Comparison of ENCODE assay signal across 6 cellular contexts in genomic region chr16:31141489-31142108, GRCh38. TPM values are rescaled to one million over a fixed set of nuclear protein-coding genes. Genes with fewer than 3 reads are reported as not detected.
DNase-seq lines count a peak whose midpoint lies in the region; ATAC-seq and TF ChIP-seq lines count a peak whose summit lies in the region.

No MANE protein-coding gene starts in this region.

- intact Hi-C loops in HCT116 (cut with micrococcal nuclease) = loop anchor here (1.0 kb wide), 2 partner anchors 24 to 47 kb away; partner anchors contain the start of genes KAT8 and VKORC1

- peak overlapping the region; percentile 59 to 80 for H3K18ac ChIP-seq in mesenchymal stem cell (ENCODE audit: low read depth in 1 of 2, low read length in 2 of 2)

- H3K79me1 ChIP-seq in mesenchymal stem cell (replicated peaks; ENCODE audit: low read length, poor library complexity, severe bottlenecking) = no peaks in the 10 kb centered on the region

- peak overlapping the region; percentile 87 for H4K8ac ChIP-seq in mesenchymal stem cell (ENCODE audit: low read length)

- BruUV-seq in HCT116 (replicated peaks; lab: Mats Ljungman, UMichigan) = no TSS peak

- H3K4me3 Mint-ChIP-seq in activated naive CD4-positive, alpha-beta T cell treated with anti-CD3 and anti-CD28 coated beads, Interleukin-2, amount 10 ng/mL, durations not matched to agents 7 days and 5 days = peak overlapping the region; percentile 63

- H3K9ac ChIP-seq in HCT116 (ENCODE audit: low read length) = peak overlapping the region; percentile 69
- peak overlapping the region; percentile 83 for H3K9ac ChIP-seq in mesenchymal stem cell (ENCODE audit: low read length)

- H4K20me1 ChIP-seq in HCT116 (ENCODE audit: insufficient read depth) = no peaks in the 10 kb centered on the region

- RAD21 ChIA-PET in HCT116 (lab: Charles Lee; ENCODE audit: low non-redundant PET in 1 of 2, low total read pairs in 2 of 2, uncharacterized antibody in 2 of 2, unreplicated experiment in 2 of 2) = interaction anchor here (0.6 to 1.8 kb wide), 10 partner anchors 24 to 241 kb away, joined by 3 to 10 read pairs (median 4); partner anchors contain the start of genes HSD3B7 (in 2 of the 2), KAT8 (in 2 of the 2), ZNF646 (in 1 of the 2) and ZNF668 (in 1 of the 2)

- H3K4me1 ChIP-seq in HCT116 (ENCODE audit: control insufficient read depth in 1 of 2, insufficient read depth in 2 of 2, low read length in 2 of 2) (peaks cover 36 to 53% of the 10 kb centered on the region in 2 experiments), mesenchymal stem cell (ENCODE audit: control insufficient read depth, insufficient read depth, low read depth, low read length) (peaks cover 29% of the 10 kb centered on the region)

- DNase-seq in HCT116 (ENCODE audit: low read depth, low spot score) = no peak
- DNase-seq in activated naive CD4-positive, alpha-beta T cell treated with anti-CD3 and anti-CD28 coated beads, Interleukin-2, amount 10 ng/mL, durations not matched to agents 7 days and 5 days = peak; percentile 34
- peak; percentile 89 for DNase-seq in mesenchymal stem cell
- DNase-seq in G401 (ENCODE audit: low spot score) = no peak
- DNase-seq in GM10248 (ENCODE audit: extremely low spot score) = no peak

- TF ChIP-seq CTCF in HCT116 (IDR thresholded peaks at IDR 0.05 in 2 of 3, conservative IDR thresholded peaks at IDR 0.05 in 1 of 3; ENCODE audit: borderline replicate concordance in 1 of 3, insufficient read depth in 1 of 3, low read depth in 2 of 3, low read length in 2 of 3) (no peak), GM10248 (IDR thresholded peaks at IDR 0.05; ENCODE audit: control extremely low read depth, extremely low read depth, low read depth, missing control alignments) (no peak)

- peak overlapping the region; percentile 88 for H2BK15ac ChIP-seq in mesenchymal stem cell (ENCODE audit: low read depth, poor library complexity, severe bottlenecking)

- peak overlapping the region; percentile 87 for H3K27ac Mint-ChIP-seq in activated naive CD4-positive, alpha-beta T cell treated with anti-CD3 and anti-CD28 coated beads, Interleukin-2, amount 10 ng/mL, durations not matched to agents 7 days and 5 days

- WGBS in mesenchymal stem cell = 49% methylated on average over 10 of the region's 10 CpGs

- no peaks in the 10 kb centered on the region for H3K9me3 Mint-ChIP-seq in activated naive CD4-positive, alpha-beta T cell treated with anti-CD3 and anti-CD28 coated beads, Interleukin-2, amount 10 ng/mL, durations not matched to agents 7 days and 5 days

- H2BK12ac ChIP-seq in mesenchymal stem cell (ENCODE audit: low read length in 2 of 2) = peak overlapping the region; percentile 44 to 75

- H3K36me3 Mint-ChIP-seq in activated naive CD4-positive, alpha-beta T cell treated with anti-CD3 and anti-CD28 coated beads, Interleukin-2, amount 10 ng/mL, durations not matched to agents 7 days and 5 days = no peaks in the 10 kb centered on the region

- H3K27ac ChIP-seq in HCT116 (ENCODE audit: low read depth, low read length) (peak overlapping the region; percentile 70), mesenchymal stem cell (ENCODE audit: low read length, poor library complexity, severe bottlenecking) (peak overlapping the region; percentile 66)

- in situ Hi-C loops in G401 (cut with HindIII; ENCODE audit: low sequenced_read_pairs) = no loop called here

- H4K91ac ChIP-seq in mesenchymal stem cell (ENCODE audit: low read length) = peak overlapping the region; percentile 87

- peak overlapping the region; percentile 8 for H2AK5ac ChIP-seq in mesenchymal stem cell (ENCODE audit: low read length, severe bottlenecking)

- H3K4me2 ChIP-seq in HCT116 (ENCODE audit: low read length) (peak overlapping the region; percentile 79), mesenchymal stem cell (ENCODE audit: low read length, poor library complexity, severe bottlenecking) (peak overlapping the region; percentile 41)

- no peaks in the 10 kb centered on the region for H3K79me2 ChIP-seq in HCT116 (ENCODE audit: insufficient read depth, low read length)

- H3K4me1 Mint-ChIP-seq in activated naive CD4-positive, alpha-beta T cell treated with anti-CD3 and anti-CD28 coated beads, Interleukin-2, amount 10 ng/mL, durations not matched to agents 7 days and 5 days = peaks cover 24% of the 10 kb centered on the region

- no peak overlapping the region for H3K23ac ChIP-seq in mesenchymal stem cell (ENCODE audit: low read length in 2 of 2)

- TF ChIP-seq RAD21 in HCT116 (IDR thresholded peaks at IDR 0.05; ENCODE audit: low read depth) = no peak

- CTCF ChIA-PET in HCT116 (lab: Charles Lee) (interaction anchor here (0.6 to 2.2 kb wide), 29 partner anchors 10 to 319 kb away, joined by 3 to 30 read pairs (median 5); partner anchors contain the start of genes ARMC5, HSD3B7, KAT8 and ZNF646), GM10248 (lab: Yijun Ruan, JAX) (interaction anchor here (0.8 to 4.9 kb wide), 45 partner anchors 8 to 318 kb away, joined by 3 to 68 read pairs (median 6); partner anchors contain the start of genes ARMC5, FUS, ITGAM and KAT8)
- CTCF ChIA-PET in activated naive CD4-positive, alpha-beta T cell treated with anti-CD3 and anti-CD28 coated beads, Interleukin-2, amount 10 ng/mL, durations not matched to agents 7 days and 5 days (lab: Charles Lee) = interaction anchor here (0.6 to 3.1 kb wide), 28 partner anchors 9 to 241 kb away, joined by 3 to 23 read pairs (median 4); partner anchors contain the start of genes FUS, HSD3B7, KAT8 and PRSS36

- H3K4ac ChIP-seq in mesenchymal stem cell (ENCODE audit: low read depth in 1 of 2, low read length in 2 of 2) = peak overlapping the region; percentile 3 to 60

- no peaks in the 10 kb centered on the region for H3K36me3 ChIP-seq in HCT116 (ENCODE audit: control insufficient read depth in 1 of 2, insufficient read depth in 2 of 2, low read length in 2 of 2)
- H3K36me3 ChIP-seq in mesenchymal stem cell (ENCODE audit: control insufficient read depth in 1 of 2, insufficient read depth in 2 of 2, low read depth in 1 of 2, low read length in 2 of 2) = no peaks in the 10 kb centered on the region

- POLR2A ChIA-PET in HCT116 (lab: Charles Lee) (interaction anchor here (0.6 to 9.9 kb wide), 11 partner anchors 11 to 1021 kb away, joined by 3 to 84 read pairs (median 4); partner anchors contain the start of genes FUS, HSD3B7 and KAT8), GM10248 (lab: Yijun Ruan, JAX) (interaction anchor here (0.9 to 1.8 kb wide), 5 partner anchors 11 to 42 kb away, joined by 3 to 29 read pairs (median 3); partner anchors contain the start of genes FUS and KAT8)

- no peaks in the 10 kb centered on the region for H3K9me2 ChIP-seq in HCT116 (ENCODE audit: insufficient read depth)

- H3K9me3 ChIP-seq in HCT116 (ENCODE audit: control insufficient read depth in 1 of 2, insufficient read depth in 1 of 2, low read depth in 1 of 2, low read length in 2 of 2) (no peaks in the 10 kb centered on the region), mesenchymal stem cell (ENCODE audit: control insufficient read depth, low read length) (no peaks in the 10 kb centered on the region)

- peaks cover 34% of the 10 kb centered on the region for H3K27me3 Mint-ChIP-seq in activated naive CD4-positive, alpha-beta T cell treated with anti-CD3 and anti-CD28 coated beads, Interleukin-2, amount 10 ng/mL, durations not matched to agents 7 days and 5 days

- H2BK5ac ChIP-seq in mesenchymal stem cell (ENCODE audit: low read depth, low read length, poor library complexity, severe bottlenecking) = no peak overlapping the region

- no peak for ATAC-seq in HCT116
- no peak for ATAC-seq in HG03175 (IDR thresholded peaks at IDR 0.05; ENCODE audit: unreplicated experiment)

- H3K14ac ChIP-seq in mesenchymal stem cell (ENCODE audit: low read length in 2 of 2) = peak overlapping the region in 1 of 2 experiments; percentile 2

- no peak for TF ChIP-seq POLR2A in HCT116 (IDR thresholded peaks at IDR 0.05; ENCODE audit: borderline replicate concordance, extremely low read depth, insufficient read depth, insufficient read length)

- H3K27me3 ChIP-seq in HCT116 (ENCODE audit: insufficient read depth, low read length) = no peaks in the 10 kb centered on the region
- peaks cover 10 to 13% of the 10 kb centered on the region in 2 experiments for H3K27me3 ChIP-seq in mesenchymal stem cell (ENCODE audit: control insufficient read depth in 1 of 2, insufficient read depth in 1 of 2, low read length in 2 of 2)

- H3K4me3 ChIP-seq in HCT116 (replicated peaks in 1 of 2; ENCODE audit: low read depth in 1 of 2, low read length in 2 of 2) (peak overlapping the region; percentile 30 to 48), mesenchymal stem cell (ENCODE audit: insufficient read depth in 1 of 2, low read depth in 1 of 2, low read length in 2 of 2) (peak overlapping the region in 1 of 2 experiments; percentile 75)

- peak overlapping the region; percentile 9 for H2BK120ac ChIP-seq in mesenchymal stem cell (ENCODE audit: low read depth, low read length)

- H2AFZ ChIP-seq in HCT116 (ENCODE audit: low read depth, low read length, poor library complexity, severe bottlenecking) (no peak overlapping the region), mesenchymal stem cell (ENCODE audit: low read depth, low read length) (peak overlapping the region; percentile 54)

TF ChIP-seq in HCT116, 20 proteins besides CTCF, POLR2A, EP300 and RAD21 (continues in another document):
- TF ChIP-seq YY1 (IDR thresholded peaks at IDR 0.05; ENCODE audit: extremely low read depth, insufficient replicate concordance, low read depth, low read length) (no peak), SIN3A (IDR thresholded peaks at IDR 0.05; ENCODE audit: low read depth) (no peak)

RNA-seq across cellular contexts. Expression of gene PRSS8, which starts 6.1 kb away (rescaled TPM):
- total RNA-seq in HCT116 (2021; ENCODE audit: unreplicated experiment) = 42.6 TPM
- 67.9 and 80.9 TPM in 2 replicates for polyA plus RNA-seq in HCT116 (2012)
- polyA plus RNA-seq in mesenchymal stem cell (2013, experiment 1 of 2) = not detected
- polyA plus RNA-seq in mesenchymal stem cell (2013, experiment 2 of 2) = not detected
- total RNA-seq in G401 (2014; rRNA removed; shearing (Covaris generic)) = 4.6 TPM in 1 of 2 replicates, not detected in the other

RNA-seq across cellular contexts. Expression of gene PRSS36, which starts 8.3 kb away (rescaled TPM):
- not detected for total RNA-seq in HCT116 (2021; ENCODE audit: unreplicated experiment)
- 0.33 and 0.92 TPM in 2 replicates for polyA plus RNA-seq in HCT116 (2012)
- 0.29 TPM for polyA plus RNA-seq in mesenchymal stem cell (2013, experiment 1 of 2)
- polyA plus RNA-seq in mesenchymal stem cell (2013, experiment 2 of 2) = 0.14 TPM
- 0.06 TPM in 1 of 2 replicates, not detected in the other for total RNA-seq in G401 (2014; rRNA removed; shearing (Covaris generic))

RNA-seq across cellular contexts. Expression of gene KAT8, which starts 24.1 kb away (rescaled TPM):
- total RNA-seq in HCT116 (2021; ENCODE audit: unreplicated experiment) = 44.9 TPM
- polyA plus RNA-seq in HCT116 (2012) = 39.3 and 40.7 TPM in 2 replicates
- polyA plus RNA-seq in mesenchymal stem cell (2013, experiment 1 of 2) = 21.2 TPM
- polyA plus RNA-seq in mesenchymal stem cell (2013, experiment 2 of 2) = 20.3 TPM
- total RNA-seq in G401 (2014; rRNA removed; shearing (Covaris generic)) = 86.9 and 88.7 TPM in 2 replicates

RNA-seq across cellular contexts. Expression of gene BCKDK, which starts 33.4 kb away (rescaled TPM):
- 60.7 TPM for total RNA-seq in HCT116 (2021; ENCODE audit: unreplicated experiment)
- polyA plus RNA-seq in HCT116 (2012) = 85.2 and 87.3 TPM in 2 replicates
- polyA plus RNA-seq in mesenchymal stem cell (2013, experiment 1 of 2) = 43.8 TPM
- 43.8 TPM for polyA plus RNA-seq in mesenchymal stem cell (2013, experiment 2 of 2)
- total RNA-seq in G401 (2014; rRNA removed; shearing (Covaris generic)) = 52.5 and 55.3 TPM in 2 replicates

RNA-seq across cellular contexts. Expression of gene FUS, which starts 38.3 kb away (rescaled TPM):
- 522 TPM for total RNA-seq in HCT116 (2021; ENCODE audit: unreplicated experiment)
- polyA plus RNA-seq in HCT116 (2012) = 224 and 307 TPM in 2 replicates
- polyA plus RNA-seq in mesenchymal stem cell (2013, experiment 1 of 2) = 358 TPM
- polyA plus RNA-seq in mesenchymal stem cell (2013, experiment 2 of 2) = 365 TPM
- total RNA-seq in G401 (2014; rRNA removed; shearing (Covaris generic)) = 40.7 and 70.0 TPM in 2 replicates

Comparison
In these comparisons a context has a peak if more than half of its experiments do, and no peak if none do; other contexts are left out.
1. DNase-seq: peak in activated naive CD4-positive, alpha-beta T cell treated with anti-CD3 and anti-CD28 coated beads, Interleukin-2, amount 10 ng/mL, durations not matched to agents 7 days and 5 days (single experiment) and mesenchymal stem cell (single experiment); none in HCT116 (single experiment), G401 (single experiment) and GM10248 (single experiment).